8 cellular contexts compared by ENCODE assay signal in genomic region chr11:122020902-122021301, GRCh38.
A peak's percentile ranks its signal among the peaks of the same experiment; 100 is the strongest.
DNase-seq lines count a peak whose midpoint lies in the region; ATAC-seq and TF ChIP-seq lines count a peak whose summit lies in the region.

No MANE protein-coding gene starts in this region.

- H3K27ac ChIP-seq in left ventricle myocardium inferior (replicated peaks) = no peak overlapping the region

- ATAC-seq in Right ventricle myocardium inferior (no peak), left ventricle myocardium superior (no peak), sciatic nerve (no peak), HG03432 (IDR thresholded peaks at IDR 0.05; ENCODE audit: unreplicated experiment) (no peak)

- no peak for DNase-seq in left ventricle myocardium inferior
- no peak for DNase-seq in Right ventricle myocardium inferior (ENCODE audit: missing footprints)
- peak; percentile 3 for DNase-seq in SW480 (ENCODE audit: low spot score)
- DNase-seq in left ventricle myocardium superior = peak; percentile 26
- DNase-seq in T-helper 1 cell = no peak
- DNase-seq in hepatic stellate cell (ENCODE audit: low spot score) = no peak
- DNase-seq in sciatic nerve (ENCODE audit: low spot score) = no peak

- no peaks in the 10 kb centered on the region for H3K9me3 ChIP-seq in left ventricle myocardium inferior (replicated peaks)

- intact Hi-C loops in left ventricle myocardium inferior (cut with micrococcal nuclease) (no loop called here), Right ventricle myocardium inferior (cut with DNase I) (loop anchor here (5.0 to 10.0 kb wide), 2 partner anchors 186 to 484 kb away; no protein-coding TSS in a partner anchor), left ventricle myocardium superior (cut with micrococcal nuclease) (no loop called here), sciatic nerve (cut with DNase I) (loop anchor here (10.0 kb wide), 1 partner anchor 74 kb away; no protein-coding TSS in a partner anchor)

- peak; percentile 61 for TF ChIP-seq CTCF in left ventricle myocardium inferior (IDR thresholded peaks at IDR 0.05; ENCODE audit: borderline replicate concordance)

- H3K4me1 ChIP-seq in left ventricle myocardium inferior = no peaks in the 10 kb centered on the region

- no peak overlapping the region for H3K4me3 ChIP-seq in left ventricle myocardium inferior

- no peaks in the 10 kb centered on the region for H3K36me3 ChIP-seq in left ventricle myocardium inferior

- H3K27me3 ChIP-seq in left ventricle myocardium inferior (ENCODE audit: low read depth) = no peaks in the 10 kb centered on the region

Comparison
In these comparisons a context has a peak if more than half of its experiments do, and no peak if none do; other contexts are left out.
1. DNase-seq: peak in SW480 (single experiment) and left ventricle myocardium superior (single experiment); none in left ventricle myocardium inferior (single experiment), Right ventricle myocardium inferior (single experiment), T-helper 1 cell (0 of 5), hepatic stellate cell (single experiment) and sciatic nerve (single experiment).
2. intact Hi-C loops: an anchor here in Right ventricle myocardium inferior (5.0 to 10.0 kb wide) and sciatic nerve (10.0 kb wide); none called in left ventricle myocardium inferior and left ventricle myocardium superior.